ENCODE assay signal across 9 cellular contexts in the genomic region with DNA sequence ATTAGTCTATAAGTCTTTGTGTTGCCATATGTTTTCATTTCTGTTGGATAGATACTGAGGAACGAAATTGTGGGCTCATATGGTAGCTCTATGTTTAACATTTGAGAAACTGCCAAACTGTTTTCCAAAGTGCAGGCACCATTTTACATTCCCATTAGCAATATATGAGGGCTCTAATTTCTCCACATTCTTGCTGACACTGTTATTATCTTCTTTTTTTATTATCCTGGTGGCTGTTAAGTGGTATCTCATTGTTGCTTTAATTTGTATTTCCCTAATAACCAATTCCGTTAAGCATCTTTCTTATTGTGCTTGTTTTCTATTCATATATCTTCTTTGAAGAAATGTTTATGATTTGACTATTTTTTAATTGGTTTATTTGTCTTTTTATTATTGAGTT. TPM values are rescaled to one million over a fixed set of nuclear protein-coding genes. Genes with fewer than 3 reads are reported as not detected.
DNase-seq lines count a peak whose midpoint lies in the region; ATAC-seq, FAIRE-seq and TF ChIP-seq lines count a peak whose summit lies in the region.
"Had no signal": no experiment of that assay in that cellular context is flagged by ENCODE, and none has a peak within 500 bp of the region (broad histone marks: within the 10 kb centered on the region; RNA-seq: fewer than 3 reads in every experiment).

No MANE protein-coding gene starts in this region.

- H3K27ac Mint-ChIP-seq in T-helper 2 cell treated with Interferon-gamma antibody and Interleukin-4, amounts not matched to agents 5 μg/mL and 100 μg/mL, for 36 hours: peak overlapping the region; percentile 99
- peak overlapping the region; percentile 76 to 87 for H3K27ac Mint-ChIP-seq in T-cell

- POLR2A ChIA-PET in T-cell (lab: Charles Lee): no interaction called here

- TF ChIP-seq CTCF in fibroblast of pulmonary artery (IDR thresholded peaks at IDR 0.05; ENCODE audit: low read length, missing control alignments): no peak

- peaks cover 3 to 37% (median 28%) of the 10 kb centered on the region in 5 donors for H3K4me1 ChIP-seq in subcutaneous abdominal adipose tissue (ENCODE audit: control insufficient read depth in 5 of 5, insufficient read depth in 5 of 5, low read length in 5 of 5)

- no peak for DNase-seq in T-helper 2 cell treated with Interferon-gamma antibody and Interleukin-4, amounts not matched to agents 5 μg/mL and 100 μg/mL, for 36 hours (ENCODE audit: low spot score)
- DNase-seq in T-helper 2 cell (no peak), T-cell (no peak), fibroblast of pulmonary artery (ENCODE audit: low read depth) (no peak), hypothalamus (lab: John Stamatoyannopoulos, UW) (no peak), frontal cortex (ENCODE audit: low spot score in 2 of 2) (no peak)
- DNase-seq: NCI-H748 treated with DMSO at 0.1 percent for 48 hours had no signal

- H3K27me3 Mint-ChIP-seq in T-helper 2 cell treated with Interferon-gamma antibody and Interleukin-4, amounts not matched to agents 5 μg/mL and 100 μg/mL, for 36 hours (ENCODE audit: low read depth): peaks cover 4% of the 10 kb centered on the region
- no peaks in the 10 kb centered on the region for H3K27me3 Mint-ChIP-seq in T-cell

- ATAC-seq in T-cell (replicated peaks in 1 of 4) (no peak), GM19023 (IDR thresholded peaks at IDR 0.05; ENCODE audit: unreplicated experiment) (no peak)

- no peaks in the 10 kb centered on the region for H3K27me3 ChIP-seq in subcutaneous abdominal adipose tissue (ENCODE audit: control insufficient read depth in 5 of 5, insufficient read depth in 4 of 5, low read length in 5 of 5)

- peak overlapping the region; percentile 18 for H3K27ac ChIP-seq in subcutaneous abdominal adipose tissue (ENCODE audit: low read depth, low read length)

- no peak overlapping the region for H3K9ac ChIP-seq in subcutaneous abdominal adipose tissue (ENCODE audit: low read length in 5 of 5)

- no peaks in the 10 kb centered on the region for H3K9me3 ChIP-seq in subcutaneous abdominal adipose tissue (ENCODE audit: control insufficient read depth in 5 of 5, low read length in 5 of 5)

- H3K4me3 Mint-ChIP-seq in T-helper 2 cell treated with Interferon-gamma antibody and Interleukin-4, amounts not matched to agents 5 μg/mL and 100 μg/mL, for 36 hours: peak overlapping the region; percentile 90
- H3K4me3 Mint-ChIP-seq in T-cell: peak overlapping the region in 2 of 3 donors; percentile 84 to 87

- peaks cover 0 to 7% (median 3%) of the 10 kb centered on the region in 5 donors for H3K36me3 ChIP-seq in subcutaneous abdominal adipose tissue (ENCODE audit: control insufficient read depth in 5 of 5, insufficient read depth in 5 of 5, low read length in 5 of 5)

- H3K4me3 ChIP-seq in fibroblast of pulmonary artery (replicated peaks; ENCODE audit: low read depth, low read length): peak overlapping the region; percentile 55
- H3K4me3 ChIP-seq in subcutaneous abdominal adipose tissue (ENCODE audit: low read depth in 1 of 5, low read length in 5 of 5): peak overlapping the region in 2 of 5 donors; percentile 59 to 60

- no peaks in the 10 kb centered on the region for H3K9me3 Mint-ChIP-seq in T-helper 2 cell treated with Interferon-gamma antibody and Interleukin-4, amounts not matched to agents 5 μg/mL and 100 μg/mL, for 36 hours
- H3K9me3 Mint-ChIP-seq in T-cell: no peaks in the 10 kb centered on the region

- H3K4me1 Mint-ChIP-seq in T-helper 2 cell treated with Interferon-gamma antibody and Interleukin-4, amounts not matched to agents 5 μg/mL and 100 μg/mL, for 36 hours (ENCODE audit: low read depth): peaks cover 24% of the 10 kb centered on the region
- H3K4me1 Mint-ChIP-seq in T-cell: peaks cover 26 to 32% (median 30%) of the 10 kb centered on the region in 3 donors

- no peak for FAIRE-seq in frontal cortex (lab: Jason Lieb, UNC)

- H3K36me3 Mint-ChIP-seq in T-helper 2 cell treated with Interferon-gamma antibody and Interleukin-4, amounts not matched to agents 5 μg/mL and 100 μg/mL, for 36 hours (ENCODE audit: low read depth): peaks cover 7% of the 10 kb centered on the region
- peaks cover 9% of the 10 kb centered on the region for H3K36me3 Mint-ChIP-seq in T-cell

- CTCF ChIA-PET in T-cell (lab: Charles Lee): interaction anchor here in 1 of 2 donors (0.6 to 1.1 kb wide), 3 partner anchors 11 to 145 kb away, joined by 3 to 4 read pairs (median 3); no protein-coding TSS in a partner anchor

RNA-seq across cellular contexts. Expression of gene PIK3R4, which starts 1.9 kb away (rescaled TPM):
- 10 to 100 TPM; 14.4 to 30.7 (median 26.0) TPM for total RNA-seq in T-cell
- 51.0 TPM for total RNA-seq in frontal cortex
